Comparison of ENCODE assay signal across 21 cellular contexts in the genomic region with DNA sequence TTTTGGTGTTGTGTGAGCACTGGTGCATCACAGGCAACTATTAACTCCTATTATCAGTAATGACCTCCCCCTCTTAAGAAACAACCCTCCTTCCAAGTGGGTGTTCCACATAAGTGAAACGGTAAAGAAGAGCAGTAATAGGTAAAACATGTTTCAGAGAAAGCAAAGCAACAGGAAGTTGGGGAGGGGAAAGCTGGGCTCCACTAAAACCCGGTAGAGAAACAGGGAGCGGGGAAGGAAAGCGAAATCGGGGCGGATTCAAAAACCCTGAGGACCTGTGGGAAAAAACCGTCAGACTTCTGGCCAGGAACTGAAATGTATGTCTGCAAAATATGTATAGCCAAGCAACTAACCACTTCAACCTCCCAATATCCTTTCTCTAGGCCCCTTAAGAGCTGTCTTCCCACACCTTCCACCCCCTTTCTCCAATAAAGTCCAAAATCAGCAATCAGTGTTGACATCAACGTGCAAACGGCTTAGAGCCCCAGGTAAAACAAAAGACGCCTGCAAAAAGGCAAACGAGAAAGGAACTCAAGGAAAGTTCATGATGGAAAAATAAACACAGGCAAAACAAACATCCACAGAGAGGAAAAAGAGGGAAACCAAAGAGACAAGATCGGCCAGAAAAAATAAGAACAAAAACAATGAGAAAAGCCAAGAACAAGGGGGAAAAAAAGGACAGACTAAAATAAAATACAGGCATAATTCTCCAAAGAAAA. TPM values are rescaled to one million over a fixed set of nuclear protein-coding genes. Genes with fewer than 3 reads are reported as not detected.
DNase-seq lines count a peak whose midpoint lies in the region; ATAC-seq, FAIRE-seq and TF ChIP-seq lines count a peak whose summit lies in the region.
"Had no signal": no experiment of that assay in that cellular context is flagged by ENCODE, and none has a peak within 500 bp of the region (broad histone marks: within the 10 kb centered on the region; RNA-seq: fewer than 3 reads in every experiment).

No MANE protein-coding gene starts in this region.

- TF ChIP-seq CTCF in Panc1 (IDR thresholded peaks at IDR 0.05) (no peak), thoracic aorta (IDR thresholded peaks at IDR 0.05) (no peak), SK-N-SH (IDR thresholded peaks at IDR 0.05) (no peak)

- no peak for TF ChIP-seq EP300 in SK-N-SH (IDR thresholded peaks at IDR 0.05; ENCODE audit: borderline replicate concordance in 1 of 2, low read depth in 1 of 2, low read length in 1 of 2)

- ATAC-seq in Panc1: no peak
- ATAC-seq in thoracic aorta (ENCODE audit: insufficient number of reproducible peaks, low FRiP score, low read depth): no peak
- ATAC-seq: A549; CD8-positive, alpha-beta T cell had no signal

- H3K9me3 ChIP-seq in Panc1 (ENCODE audit: control insufficient read depth, insufficient read depth, low read depth, low read length) (no peaks in the 10 kb centered on the region), thoracic aorta (no peaks in the 10 kb centered on the region), SK-N-SH (no peaks in the 10 kb centered on the region)
- H3K9me3 ChIP-seq: A549, colonic mucosa, esophagus squamous epithelium had no signal

- CTCF ChIA-PET in Panc1 (lab: Charles Lee) (no interaction called here), SK-N-SH (lab: Yijun Ruan, JAX) (interaction anchor here (1.2 to 2.0 kb wide), 2 partner anchors 8 to 409 kb away, joined by 3 to 6 read pairs; no protein-coding TSS in a partner anchor)

- H3K79me2 ChIP-seq in SK-N-SH (ENCODE audit: insufficient read depth): no peaks in the 10 kb centered on the region

- WGBS in SK-N-SH (ENCODE audit: low lambda C conversion rate): 61% methylated on average over 12 of the region's 12 CpGs

- no peaks in the 10 kb centered on the region for H3K27me3 ChIP-seq in Panc1 (ENCODE audit: control insufficient read depth, insufficient read depth, low read length)
- H3K27me3 ChIP-seq in thoracic aorta (replicated peaks; ENCODE audit: insufficient read depth): no peaks in the 10 kb centered on the region
- no peaks in the 10 kb centered on the region for H3K27me3 ChIP-seq in SK-N-SH (ENCODE audit: insufficient read depth)
- H3K27me3 ChIP-seq: colonic mucosa had no signal

- no TSS peak for BruUV-seq in Panc1 (replicated peaks; lab: Mats Ljungman, UMichigan)

- in situ Hi-C loops in Panc1 (cut with HindIII; ENCODE audit: low pct_unique_long_range_greater_than_20kb, low sequenced_read_pairs): no loop called here

- no peak overlapping the region for H2AFZ ChIP-seq in SK-N-SH (ENCODE audit: low read depth)

- H3K4me3 ChIP-seq in Panc1 (ENCODE audit: low read depth in 2 of 2, low read length in 2 of 2): no peak overlapping the region
- peak overlapping the region; percentile 47 for H3K4me3 ChIP-seq in thoracic aorta
- H3K4me3 ChIP-seq in SK-N-SH (ENCODE audit: low read depth in 2 of 2, low read length in 1 of 2): no peak overlapping the region
- H3K4me3 ChIP-seq: A549, colonic mucosa, esophagus squamous epithelium, lung, skin epidermis had no signal

- H3K9me2 ChIP-seq in SK-N-SH: no peaks in the 10 kb centered on the region

- no peaks in the 10 kb centered on the region for H3F3A ChIP-seq in SK-N-SH (replicated peaks; ENCODE audit: insufficient read depth)

- TF ChIP-seq RAD21 in SK-N-SH (IDR thresholded peaks at IDR 0.05; ENCODE audit: low read length): no peak

- no peaks in the 10 kb centered on the region for H3K36me3 ChIP-seq in Panc1 (ENCODE audit: control insufficient read depth, insufficient read depth, low read length)
- H3K36me3 ChIP-seq in thoracic aorta: no peaks in the 10 kb centered on the region
- no peaks in the 10 kb centered on the region for H3K36me3 ChIP-seq in SK-N-SH (replicated peaks in 1 of 2; ENCODE audit: control insufficient read depth in 1 of 2, insufficient read depth in 2 of 2, low read length in 1 of 2)
- H3K36me3 ChIP-seq: colonic mucosa, esophagus squamous epithelium had no signal

- H3K9ac ChIP-seq in SK-N-SH: no peak overlapping the region

- POLR2A ChIA-PET in Panc1 (lab: Charles Lee) (no interaction called here), SK-N-SH (lab: Yijun Ruan, JAX) (no interaction called here)

- H3K27ac ChIP-seq in Panc1 (ENCODE audit: low read length) (0 out of 2 replicates have a peak overlapping the region, but pooled peaks have one; percentile 48), thoracic aorta (no peak overlapping the region), SK-N-SH (ENCODE audit: low read depth in 2 of 2, low read length in 1 of 2) (peak overlapping the region in 1 of 2 experiments; percentile 22; a peak in 1 of 4 replicates)
- H3K27ac ChIP-seq: A549, colonic mucosa, esophagus squamous epithelium, skin epidermis had no signal

- H3K4me2 ChIP-seq in SK-N-SH: no peak overlapping the region
- H3K4me2 ChIP-seq: A549 had no signal

- peaks cover 14% of the 10 kb centered on the region for H3K4me1 ChIP-seq in Panc1 (ENCODE audit: control insufficient read depth, insufficient read depth, low read length)
- peaks cover 0 to 16% of the 10 kb centered on the region in 2 donors for H3K4me1 ChIP-seq in thoracic aorta (ENCODE audit: control insufficient read depth in 1 of 2, low read depth in 2 of 2)
- H3K4me1 ChIP-seq in SK-N-SH (ENCODE audit: control insufficient read depth in 1 of 2, insufficient read depth in 2 of 2, low read depth in 1 of 2, low read length in 1 of 2): no peaks in the 10 kb centered on the region; a peak in 1 of 4 replicates
- H3K4me1 ChIP-seq: A549, colonic mucosa, esophagus squamous epithelium had no signal

- FAIRE-seq in H54 (lab: Jason Lieb, UNC): no peak
- FAIRE-seq: A549 had no signal

- TF ChIP-seq POLR2A in H54 (IDR thresholded peaks at IDR 0.05; ENCODE audit: low read depth, low read length): no peak

- peak; percentile 6 for DNase-seq in NCI-H146 (lab: John Stamatoyannopoulos, UW)
- no peak for DNase-seq in NCI-H146 treated with DMSO at 0.1 percent for 48 hours (lab: John Stamatoyannopoulos, UW; ENCODE audit: unreplicated experiment)
- DNase-seq in Panc1 (ENCODE audit: low read depth, low spot score): no peak
- peak; percentile 17 for DNase-seq in iPS-NIHi11 (ENCODE audit: low spot score)
- no peak for DNase-seq in thoracic aorta (ENCODE audit: low spot score)
- no peak for DNase-seq in H54 (ENCODE audit: insufficient read length, low spot score)
- DNase-seq in CD1c-positive myeloid dendritic cell (ENCODE audit: extremely low spot score): no peak
- DNase-seq in SK-N-SH: no peak
- DNase-seq: activated CD4-positive, alpha-beta T cell treated with anti-CD3 and anti-CD28 coated beads for 48 hours; activated T-cell treated with anti-CD3 and anti-CD28 coated beads, Interleukin-2, amount 50 U/mL, for 1 hour; CD8-positive, alpha-beta T cell; colonic mucosa; esophagus squamous epithelium; GF-D8; hippocampal formation; NCI-H526 treated with DMSO at 0.1 percent for 48 hours; SHP77; stimulated activated naive CD4-positive, alpha-beta T cell had no signal

- H4K20me1 ChIP-seq in SK-N-SH (ENCODE audit: insufficient read depth): no peaks in the 10 kb centered on the region

- intact Hi-C loops in Panc1 (cut with micrococcal nuclease; ENCODE audit: unreplicated experiment): no loop called here

TF ChIP-seq in SK-N-SH, 30 proteins besides CTCF, POLR2A, EP300 and RAD21 (continues in another document):
- TF ChIP-seq JUND (IDR thresholded peaks at IDR 0.05): no peak
- no peak for TF ChIP-seq GABPA (IDR thresholded peaks at IDR 0.05; ENCODE audit: low read depth)
- TF ChIP-seq RCOR1 (IDR thresholded peaks at IDR 0.05; ENCODE audit: low read length): no peak
- no peak for TF ChIP-seq TAF1 (IDR thresholded peaks at IDR 0.05; ENCODE audit: borderline replicate concordance, low read depth, low read length)
- TF ChIP-seq FOXJ3 (CRISPR knock-in tag; IDR thresholded peaks at IDR 0.05): no peak
- TF ChIP-seq ELF1 (IDR thresholded peaks at IDR 0.05): no peak
- TF ChIP-seq NRF1 (IDR thresholded peaks at IDR 0.05; ENCODE audit: low read depth, low read length): no peak
- TF ChIP-seq, protein P1, sequence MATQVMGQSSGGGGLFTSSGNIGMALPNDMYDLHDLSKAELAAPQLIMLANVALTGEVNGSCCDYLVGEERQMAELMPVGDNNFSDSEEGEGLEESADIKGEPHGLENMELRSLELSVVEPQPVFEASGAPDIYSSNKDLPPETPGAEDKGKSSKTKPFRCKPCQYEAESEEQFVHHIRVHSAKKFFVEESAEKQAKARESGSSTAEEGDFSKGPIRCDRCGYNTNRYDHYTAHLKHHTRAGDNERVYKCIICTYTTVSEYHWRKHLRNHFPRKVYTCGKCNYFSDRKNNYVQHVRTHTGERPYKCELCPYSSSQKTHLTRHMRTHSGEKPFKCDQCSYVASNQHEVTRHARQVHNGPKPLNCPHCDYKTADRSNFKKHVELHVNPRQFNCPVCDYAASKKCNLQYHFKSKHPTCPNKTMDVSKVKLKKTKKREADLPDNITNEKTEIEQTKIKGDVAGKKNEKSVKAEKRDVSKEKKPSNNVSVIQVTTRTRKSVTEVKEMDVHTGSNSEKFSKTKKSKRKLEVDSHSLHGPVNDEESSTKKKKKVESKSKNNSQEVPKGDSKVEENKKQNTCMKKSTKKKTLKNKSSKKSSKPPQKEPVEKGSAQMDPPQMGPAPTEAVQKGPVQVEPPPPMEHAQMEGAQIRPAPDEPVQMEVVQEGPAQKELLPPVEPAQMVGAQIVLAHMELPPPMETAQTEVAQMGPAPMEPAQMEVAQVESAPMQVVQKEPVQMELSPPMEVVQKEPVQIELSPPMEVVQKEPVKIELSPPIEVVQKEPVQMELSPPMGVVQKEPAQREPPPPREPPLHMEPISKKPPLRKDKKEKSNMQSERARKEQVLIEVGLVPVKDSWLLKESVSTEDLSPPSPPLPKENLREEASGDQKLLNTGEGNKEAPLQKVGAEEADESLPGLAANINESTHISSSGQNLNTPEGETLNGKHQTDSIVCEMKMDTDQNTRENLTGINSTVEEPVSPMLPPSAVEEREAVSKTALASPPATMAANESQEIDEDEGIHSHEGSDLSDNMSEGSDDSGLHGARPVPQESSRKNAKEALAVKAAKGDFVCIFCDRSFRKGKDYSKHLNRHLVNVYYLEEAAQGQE (IDR thresholded peaks at IDR 0.05; ENCODE audit: low read depth, low read length): no peak
- no peak for TF ChIP-seq TEAD4 (IDR thresholded peaks at IDR 0.05; ENCODE audit: borderline replicate concordance, insufficient read depth)
- TF ChIP-seq MEF2A (IDR thresholded peaks at IDR 0.05; ENCODE audit: borderline replicate concordance, low read depth): no peak
- no peak for TF ChIP-seq RFX5 (IDR thresholded peaks at IDR 0.05; ENCODE audit: low read length)
- TF ChIP-seq FOXM1 (IDR thresholded peaks at IDR 0.05; ENCODE audit: low read depth): no peak
- no peak for TF ChIP-seq NFIC (IDR thresholded peaks at IDR 0.05; ENCODE audit: borderline replicate concordance)
- no peak for TF ChIP-seq RXRA (IDR thresholded peaks at IDR 0.05; ENCODE audit: borderline replicate concordance, low read depth)
- TF ChIP-seq TCF12 (IDR thresholded peaks at IDR 0.05): no peak
- TF ChIP-seq YY1 (IDR thresholded peaks at IDR 0.05; ENCODE audit: low read depth): no peak

RNA-seq across cellular contexts. Expression of gene SIX1, which starts 32.8 kb away (rescaled TPM):
- total RNA-seq in Panc1 (2021; ENCODE audit: unreplicated experiment) (7.4 TPM), thoracic aorta (1 to 10 TPM; 2.6 to 5.1 TPM)
- 6.2 TPM for polyA plus RNA-seq in Panc1 (2012; ENCODE audit: insufficient read length)
- polyA plus RNA-seq in SK-N-SH (2012; rRNA removed): 31.2 and 52.1 TPM in 2 replicates
- 34.8 and 43.7 TPM in 2 replicates for polyA plus RNA-seq in SK-N-SH (2012; cell fraction: cytosol; rRNA removed)
- 42.7 and 45.1 TPM in 2 replicates for polyA plus RNA-seq in SK-N-SH (2012; cell fraction: nucleus; rRNA removed)
- total RNA-seq: CD8-positive, alpha-beta T cell; colonic mucosa had no signal

Comparison
In these comparisons a context has a peak if more than half of its experiments do, and no peak if none do; other contexts are left out.
1. DNase-seq: peak in NCI-H146 (single experiment) and iPS-NIHi11 (single experiment); none in NCI-H146 treated with DMSO at 0.1 percent for 48 hours (single experiment), Panc1 (single experiment), thoracic aorta (single experiment), H54 (single experiment), CD1c-positive myeloid dendritic cell (single experiment) and SK-N-SH (single experiment).